ENCODE assay signal across 8 cellular contexts in genomic region chr7:151408839-151409554, GRCh38. TPM values are rescaled to one million over a fixed set of nuclear protein-coding genes. Genes with fewer than 3 reads are reported as not detected.
DNase-seq lines count a peak whose midpoint lies in the region; ATAC-seq, FAIRE-seq and TF ChIP-seq lines count a peak whose summit lies in the region.

No MANE protein-coding gene starts in this region.

- 44 to 54% methylated on average over 11 to 14 of the region's 47 CpGs for WGBS in esophagus squamous epithelium, 2 donors
- WGBS in pancreas, 2 donors = 27% methylated on average over 37 to 47 of the region's 47 CpGs

- peaks cover 52% of the 10 kb centered on the region for H3K27me3 Mint-ChIP-seq in activated CD4-positive, alpha-beta T cell treated with anti-CD3 and anti-CD28 coated beads, Interleukin-2, amount 10 ng/mL, durations not matched to agents 24 days and 14 days

- H3K4me3 Mint-ChIP-seq in activated CD4-positive, alpha-beta T cell treated with anti-CD3 and anti-CD28 coated beads, Interleukin-2, amount 10 ng/mL, durations not matched to agents 24 days and 14 days = peak overlapping the region; percentile 52

- no peaks in the 10 kb centered on the region for H3K36me3 ChIP-seq in ACC112 (ENCODE audit: insufficient read depth, low read length)
- peaks cover 3% of the 10 kb centered on the region for H3K36me3 ChIP-seq in H7 (replicated peaks; ENCODE audit: control insufficient read depth, insufficient read depth, low read length)
- no peaks in the 10 kb centered on the region for H3K36me3 ChIP-seq in esophagus squamous epithelium
- no peaks in the 10 kb centered on the region for H3K36me3 ChIP-seq in pancreas

- H3K36me3 Mint-ChIP-seq in activated CD4-positive, alpha-beta T cell treated with anti-CD3 and anti-CD28 coated beads, Interleukin-2, amount 10 ng/mL, durations not matched to agents 24 days and 14 days (ENCODE audit: low read depth) = no peaks in the 10 kb centered on the region

- no peak overlapping the region for H3K27ac Mint-ChIP-seq in activated CD4-positive, alpha-beta T cell treated with anti-CD3 and anti-CD28 coated beads, Interleukin-2, amount 10 ng/mL, durations not matched to agents 24 days and 14 days

- no peaks in the 10 kb centered on the region for H3K79me2 ChIP-seq in ACC112 (ENCODE audit: control insufficient read depth, insufficient read depth, low read length, unreplicated experiment)

- H3K27ac ChIP-seq in ACC112 (ENCODE audit: low read depth, low read length) (no peak overlapping the region), esophagus squamous epithelium (peak overlapping the region; percentile 38 to 83 (median 62)), pancreas (no peak overlapping the region)

- H3K4me3 ChIP-seq in ACC112 (ENCODE audit: low read depth, low read length) = peak overlapping the region; percentile 69; the same call in 1 of the 2 replicates
- peak overlapping the region; percentile 87 for H3K4me3 ChIP-seq in H7 (ENCODE audit: insufficient read depth, low read depth, low read length)
- peak overlapping the region; percentile 23 to 73 (median 46) for H3K4me3 ChIP-seq in esophagus squamous epithelium
- H3K4me3 ChIP-seq in pancreas = peak overlapping the region in 3 of 4 donors; percentile 11 to 50 (median 27)

- H3K4me1 ChIP-seq in ACC112 (ENCODE audit: control insufficient read depth, insufficient read depth, low read length, unreplicated experiment) (peaks cover 11% of the 10 kb centered on the region), esophagus squamous epithelium (peaks cover 13 to 37% (median 18%) of the 10 kb centered on the region in 3 donors), pancreas (peaks cover 0 to 6% (median 0%) of the 10 kb centered on the region in 3 donors)

- H3K9me3 ChIP-seq in esophagus squamous epithelium (no peaks in the 10 kb centered on the region), pancreas (no peaks in the 10 kb centered on the region)

- H3K27me3 ChIP-seq in ACC112 (ENCODE audit: insufficient read depth, low read length) (peaks cover 53% of the 10 kb centered on the region), H7 (ENCODE audit: control insufficient read depth, insufficient read depth, low read length) (peaks cover 13% of the 10 kb centered on the region; the same call in 1 of the 2 replicates), esophagus squamous epithelium (peaks cover 13 to 81% (median 22%) of the 10 kb centered on the region in 4 donors), pancreas (peaks cover 0 to 5% (median 2%) of the 10 kb centered on the region in 4 donors)

- no peak overlapping the region for H2AFZ ChIP-seq in ACC112 (ENCODE audit: low read length, unreplicated experiment)

- TF ChIP-seq POLR2A in esophagus squamous epithelium (IDR thresholded peaks at IDR 0.05) = peak in 1 of 4 donors; percentile 33

- peaks cover 13% of the 10 kb centered on the region for H3K4me1 Mint-ChIP-seq in activated CD4-positive, alpha-beta T cell treated with anti-CD3 and anti-CD28 coated beads, Interleukin-2, amount 10 ng/mL, durations not matched to agents 24 days and 14 days

- intact Hi-C loops in activated CD4-positive, alpha-beta T cell treated with anti-CD3 and anti-CD28 coated beads, Interleukin-2, amount 10 ng/mL, durations not matched to agents 24 days and 14 days (cut with micrococcal nuclease) = loop anchor here (2.0 kb wide), 1 partner anchor 38 kb away; no protein-coding TSS in a partner anchor
- intact Hi-C loops in esophagus squamous epithelium (cut with DNase I) (no loop called here), pancreas (cut with DNase I) (no loop called here)

- DNase-seq in H7 = peak; percentile 87
- DNase-seq in activated CD4-positive, alpha-beta T cell treated with anti-CD3 and anti-CD28 coated beads, Interleukin-2, amount 10 ng/mL, durations not matched to agents 24 days and 14 days = peak; percentile 83
- DNase-seq in esophagus squamous epithelium (lab: John Stamatoyannopoulos, UW) = no peak
- peak in 1 of 6 donors; percentile 45 for DNase-seq in pancreas
- no peak for DNase-seq in DMS153 treated with DMSO at 0.1 percent for 48 hours (lab: John Stamatoyannopoulos, UW; ENCODE audit: unreplicated experiment)
- no peak for DNase-seq in A172 (ENCODE audit: low spot score)
- DNase-seq in NCI-H1930 (lab: John Stamatoyannopoulos, UW) = no peak

- no peak for FAIRE-seq in pancreas (lab: Jason Lieb, UNC)

- peak in 2 of 4 donors; percentile 22 to 35 for ATAC-seq in pancreas

- TF ChIP-seq CTCF in esophagus squamous epithelium (IDR thresholded peaks at IDR 0.05) (no peak), pancreas (IDR thresholded peaks at IDR 0.05) (no peak)

- H3K9me3 Mint-ChIP-seq in activated CD4-positive, alpha-beta T cell treated with anti-CD3 and anti-CD28 coated beads, Interleukin-2, amount 10 ng/mL, durations not matched to agents 24 days and 14 days = no peaks in the 10 kb centered on the region

RNA-seq across cellular contexts. Expression of gene WDR86, which starts 0.8 kb away (rescaled TPM):
- 40.6 and 40.8 TPM in 2 replicates for total RNA-seq in H7 (2014; rRNA removed; shearing (Covaris generic))
- total RNA-seq in activated CD4-positive, alpha-beta T cell treated with anti-CD3 and anti-CD28 coated beads, Interleukin-2, amount 10 ng/mL, durations not matched to agents 24 days and 14 days = not detected in 2 replicates
- total RNA-seq in esophagus squamous epithelium = 1 to 10 TPM in 2 of 4 donors, under 1 TPM in 2; 0.53 to 4.6 (median 1.5) TPM
- 1 to 10 TPM in 3 of 6 donors, under 1 TPM in 3; 0.28 to 1.7 (median 0.90) TPM for total RNA-seq in pancreas
- polyA plus RNA-seq in pancreas = 1 to 10 TPM in 1 of 2 donors, under 1 TPM in 1; 0.99 to 1.7 TPM
- total RNA-seq in A172 (2014; rRNA removed; shearing (Covaris generic)) = 0.10 TPM in 1 of 2 replicates, not detected in the other

RNA-seq across cellular contexts. Expression of gene CRYGN, which starts 30.9 kb away (rescaled TPM):
- total RNA-seq in H7 (2014; rRNA removed; shearing (Covaris generic)) = 1.2 and 2.2 TPM in 2 replicates
- not detected in 2 replicates for total RNA-seq in activated CD4-positive, alpha-beta T cell treated with anti-CD3 and anti-CD28 coated beads, Interleukin-2, amount 10 ng/mL, durations not matched to agents 24 days and 14 days
- total RNA-seq in esophagus squamous epithelium (under 1 TPM in 1 of 4 donors, not detected in 3; 0.19 TPM), pancreas (under 1 TPM in 2 of 6 donors, not detected in 4; 0.09 to 0.18 TPM)
- polyA plus RNA-seq in pancreas = under 1 TPM; 0.07 to 0.08 TPM
- total RNA-seq in A172 (2014; rRNA removed; shearing (Covaris generic)) = 1.2 TPM in 1 of 2 replicates, not detected in the other

Comparison
In these comparisons a context has a peak if more than half of its experiments do, and no peak if none do; other contexts are left out.
1. H3K27ac ChIP-seq: peak in esophagus squamous epithelium (4 of 4); none in ACC112 (single experiment) and pancreas (0 of 4).
2. H3K4me3 ChIP-seq: peak in every context shown above with its lines; median percentile 87 in H7; 69 in ACC112; 46 in esophagus squamous epithelium; 27 in pancreas.
3. DNase-seq: peak in H7 (single experiment) and activated CD4-positive, alpha-beta T cell treated with anti-CD3 and anti-CD28 coated beads, Interleukin-2, amount 10 ng/mL, durations not matched to agents 24 days and 14 days (single experiment); none in esophagus squamous epithelium (single experiment), DMS153 treated with DMSO at 0.1 percent for 48 hours (single experiment), A172 (single experiment) and NCI-H1930 (0 of 2).